12 cellular contexts compared by ENCODE assay signal in the genomic region with DNA sequence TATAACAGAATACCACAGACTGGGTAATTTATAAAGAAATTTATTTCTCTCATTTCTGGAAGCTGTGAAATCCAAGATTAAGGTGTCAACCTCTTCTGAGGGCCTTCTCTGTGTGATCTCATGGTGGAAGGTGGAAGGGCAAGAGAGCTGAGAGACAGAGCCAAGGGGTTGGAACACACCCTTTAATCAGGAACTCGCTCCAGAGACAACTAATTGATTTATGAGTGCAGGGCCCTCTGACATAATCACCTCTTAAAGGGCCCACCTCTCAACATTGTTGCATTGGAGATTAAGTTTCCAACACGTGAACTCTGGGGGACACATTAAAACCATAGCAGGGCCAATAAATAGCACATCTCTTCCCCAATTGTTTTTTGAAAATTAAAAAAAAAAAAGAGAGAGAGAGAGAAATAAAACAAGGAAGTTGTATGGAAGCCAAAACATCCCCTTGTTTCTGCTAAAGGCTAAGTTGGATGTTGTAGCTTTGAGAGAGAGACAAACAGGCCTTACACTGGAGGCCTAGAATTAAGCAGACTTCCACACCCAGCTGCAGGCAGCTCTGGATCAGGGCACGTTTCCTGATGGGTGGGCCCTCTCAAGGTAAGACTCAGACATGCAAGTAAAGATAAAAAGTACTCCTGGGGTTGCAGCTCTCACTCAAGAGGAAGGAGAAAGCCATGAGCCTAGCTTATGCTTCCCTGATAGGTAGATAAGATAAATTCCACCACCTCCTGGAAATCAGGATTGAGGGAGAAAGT.
DNase-seq lines count a peak whose midpoint lies in the region; ATAC-seq and TF ChIP-seq lines count a peak whose summit lies in the region.
"Had no signal": no experiment of that assay in that cellular context is flagged by ENCODE, and none has a peak within 500 bp of the region (broad histone marks: within the 10 kb centered on the region; RNA-seq: fewer than 3 reads in every experiment).

No MANE protein-coding gene starts in this region.

- no peak for TF ChIP-seq CTCF in smooth muscle cell (IDR thresholded peaks at IDR 0.05; ENCODE audit: borderline replicate concordance, insufficient read depth, poor library complexity, severe bottlenecking)
- TF ChIP-seq CTCF in psoas muscle (IDR thresholded peaks at IDR 0.05), result no peak

- H3K79me2 ChIP-seq in smooth muscle cell (ENCODE audit: low read depth), result no peaks in the 10 kb centered on the region

- H3K4me3 ChIP-seq in smooth muscle cell (no peak overlapping the region), psoas muscle (no peak overlapping the region)

- no peaks in the 10 kb centered on the region for H3K9me3 ChIP-seq in smooth muscle cell (replicated peaks; ENCODE audit: low read depth)
- H3K9me3 ChIP-seq in psoas muscle, result no peaks in the 10 kb centered on the region

- H4K20me1 ChIP-seq in smooth muscle cell (ENCODE audit: low read depth), result no peaks in the 10 kb centered on the region

- intact Hi-C loops in psoas muscle (cut with DNase I), result no loop called here

- H3K27ac ChIP-seq in smooth muscle cell (ENCODE audit: low read depth), result peak overlapping the region; percentile 23
- H3K27ac ChIP-seq in psoas muscle, result no peak overlapping the region
- H3K27ac ChIP-seq: C4-2B had no signal

- H3K27me3 ChIP-seq in smooth muscle cell (ENCODE audit: low read depth), result no peaks in the 10 kb centered on the region
- no peaks in the 10 kb centered on the region for H3K27me3 ChIP-seq in psoas muscle (ENCODE audit: insufficient read depth in 3 of 3, low read length in 2 of 3)

- H3K9ac ChIP-seq in smooth muscle cell (ENCODE audit: low read depth), result no peak overlapping the region

- peak; percentile 4 for DNase-seq in NCI-H1105 treated with DMSO at 0.1 percent for 48 hours (lab: John Stamatoyannopoulos, UW)
- no peak for DNase-seq in NCI-H1105 (lab: John Stamatoyannopoulos, UW)
- peak; percentile 22 for DNase-seq in SW480 (ENCODE audit: low spot score)
- DNase-seq in iPS-NIHi11 (ENCODE audit: low spot score), result peak; percentile 41
- no peak for DNase-seq in smooth muscle cell (lab: John Stamatoyannopoulos, UW; ENCODE audit: unreplicated experiment)
- no peak for DNase-seq in psoas muscle
- DNase-seq: NCI-H1436; NCI-H510A treated with DMSO at 0.1 percent for 48 hours; stimulated activated naive CD4-positive, alpha-beta T cell had no signal

- no peak overlapping the region for H2AFZ ChIP-seq in smooth muscle cell (ENCODE audit: low read depth)

- WGBS in smooth muscle cell (ENCODE audit: low lambda C conversion rate), result 48% methylated on average over 3 of the region's 3 CpGs
- 41 to 48% (median 44%) methylated on average over 3 of the region's 3 CpGs for whole genome bisulfite sequencing in psoas muscle, 3 donors

- no peaks in the 10 kb centered on the region for H3F3A ChIP-seq in smooth muscle cell (ENCODE audit: low read depth)

- no peak for ATAC-seq in psoas muscle
- ATAC-seq in HG02981 (IDR thresholded peaks at IDR 0.05; ENCODE audit: unreplicated experiment), result no peak
- no peak for ATAC-seq in HG02610 (IDR thresholded peaks at IDR 0.05; ENCODE audit: unreplicated experiment)

- H3K4me1 ChIP-seq in smooth muscle cell (ENCODE audit: low read depth) (no peaks in the 10 kb centered on the region), psoas muscle (no peaks in the 10 kb centered on the region)

- H3K4me2 ChIP-seq in smooth muscle cell, result no peak overlapping the region

- H3K36me3 ChIP-seq in smooth muscle cell (ENCODE audit: low read depth) (no peaks in the 10 kb centered on the region), psoas muscle (ENCODE audit: insufficient read depth in 1 of 2, low read depth in 1 of 2) (no peaks in the 10 kb centered on the region)

Comparison
In these comparisons a context has a peak if more than half of its experiments do, and no peak if none do; other contexts are left out.
1. DNase-seq: peak in NCI-H1105 treated with DMSO at 0.1 percent for 48 hours (single experiment), SW480 (single experiment) and iPS-NIHi11 (single experiment); none in NCI-H1105 (single experiment), smooth muscle cell (single experiment) and psoas muscle (0 of 2).